ENCODE assay signal across 8 cellular contexts in genomic region chr17:19378416-19379293, GRCh38. TPM values are rescaled to one million over a fixed set of nuclear protein-coding genes. Genes with fewer than 3 reads are reported as not detected.
DNase-seq lines count a peak whose midpoint lies in the region; ATAC-seq, FAIRE-seq and TF ChIP-seq lines count a peak whose summit lies in the region.

Gene MAPK7 (plus strand): TSS chr17:19378498. CDS start chr17:19378901, 403 bp downstream.

- peak within 1 kb of the TSS; percentile 64 for H3K4me3 ChIP-seq in MG63

- H3K9me3 Mint-ChIP-seq in dendritic cell treated with granulocyte-macrophage colony-stimulating factor and Interleukin-4, amounts not matched to agents 40 ng/mL and 50 ng/mL, for 4 days: no peaks in the 10 kb centered on the region
- H3K9me3 Mint-ChIP-seq in memory B cell: no peaks in the 10 kb centered on the region
- no peaks in the 10 kb centered on the region for H3K9me3 Mint-ChIP-seq in type B pancreatic cell

- H3K4me1 Mint-ChIP-seq in dendritic cell treated with granulocyte-macrophage colony-stimulating factor and Interleukin-4, amounts not matched to agents 40 ng/mL and 50 ng/mL, for 4 days (ENCODE audit: low read depth): peaks cover 43% of the 10 kb centered on the region
- H3K4me1 Mint-ChIP-seq in memory B cell: peaks cover 8% of the 10 kb centered on the region
- H3K4me1 Mint-ChIP-seq in type B pancreatic cell (ENCODE audit: unreplicated experiment): peaks cover 36% of the 10 kb centered on the region

- FAIRE-seq in RCC 7860 (lab: Jason Lieb, UNC): no peak

- peak within 1 kb of the TSS; percentile 100 for H3K4me3 Mint-ChIP-seq in dendritic cell treated with granulocyte-macrophage colony-stimulating factor and Interleukin-4, amounts not matched to agents 40 ng/mL and 50 ng/mL, for 4 days
- peak within 1 kb of the TSS; percentile 98 for H3K4me3 Mint-ChIP-seq in memory B cell
- peak within 1 kb of the TSS; percentile 98 for H3K4me3 Mint-ChIP-seq in type B pancreatic cell

- ATAC-seq in GM19455 (IDR thresholded peaks at IDR 0.05; ENCODE audit: unreplicated experiment) (peak; percentile 19), memory B cell (ENCODE audit: low read depth) (peak; percentile 3)

- H3K36me3 ChIP-seq in MG63: peaks cover 20% of the 10 kb centered on the region

- peak within 1 kb of the TSS; percentile 98 for H3K27ac Mint-ChIP-seq in dendritic cell treated with granulocyte-macrophage colony-stimulating factor and Interleukin-4, amounts not matched to agents 40 ng/mL and 50 ng/mL, for 4 days
- H3K27ac Mint-ChIP-seq in memory B cell: peak within 1 kb of the TSS; percentile 96
- H3K27ac Mint-ChIP-seq in type B pancreatic cell: peak within 1 kb of the TSS; percentile 99

- no peak for TF ChIP-seq CTCF in type B pancreatic cell (conservative IDR thresholded peaks at IDR 0.05)

- intact Hi-C loops in dendritic cell treated with granulocyte-macrophage colony-stimulating factor and Interleukin-4, amounts not matched to agents 40 ng/mL and 50 ng/mL, for 4 days (cut with micrococcal nuclease): loop anchor here (5.0 kb wide), 1 partner anchor 129 kb away; no protein-coding TSS in a partner anchor

- no peaks in the 10 kb centered on the region for H3K27me3 ChIP-seq in MG63

- peaks cover 71% of the 10 kb centered on the region for H3K36me3 Mint-ChIP-seq in dendritic cell treated with granulocyte-macrophage colony-stimulating factor and Interleukin-4, amounts not matched to agents 40 ng/mL and 50 ng/mL, for 4 days (ENCODE audit: low read depth)
- H3K36me3 Mint-ChIP-seq in memory B cell (peaks cover 16% of the 10 kb centered on the region), type B pancreatic cell (peaks cover 8% of the 10 kb centered on the region)

- DNase-seq in A172 (ENCODE audit: low spot score) (no peak), MG63 (no peak), memory B cell (ENCODE audit: low spot score in 2 of 2) (no peak), type B pancreatic cell (ENCODE audit: extremely low spot score, unreplicated experiment) (no peak), RCC 7860 (ENCODE audit: low spot score) (no peak), KG1 (lab: John Stamatoyannopoulos, UW) (no peak)

- no peaks in the 10 kb centered on the region for H3K9me3 ChIP-seq in MG63

- H3K27me3 Mint-ChIP-seq in dendritic cell treated with granulocyte-macrophage colony-stimulating factor and Interleukin-4, amounts not matched to agents 40 ng/mL and 50 ng/mL, for 4 days: no peaks in the 10 kb centered on the region
- no peaks in the 10 kb centered on the region for H3K27me3 Mint-ChIP-seq in memory B cell
- H3K27me3 Mint-ChIP-seq in type B pancreatic cell: no peaks in the 10 kb centered on the region

RNA-seq across cellular contexts. Expression of gene MAPK7, which starts in this region (rescaled TPM):
- 11.5 and 15.5 TPM in 2 replicates for total RNA-seq in A172 (2014; rRNA removed; shearing (Covaris generic))
- 2.8 and 10.1 TPM in 2 replicates for total RNA-seq in MG63 (2014; rRNA removed; shearing (Covaris generic); ENCODE audit: low replicate concordance)
- total RNA-seq in type B pancreatic cell (ENCODE audit: low replicate concordance): 32.1 and 44.3 TPM in 2 replicates
